20 cellular contexts compared by ENCODE assay signal in the genomic region with DNA sequence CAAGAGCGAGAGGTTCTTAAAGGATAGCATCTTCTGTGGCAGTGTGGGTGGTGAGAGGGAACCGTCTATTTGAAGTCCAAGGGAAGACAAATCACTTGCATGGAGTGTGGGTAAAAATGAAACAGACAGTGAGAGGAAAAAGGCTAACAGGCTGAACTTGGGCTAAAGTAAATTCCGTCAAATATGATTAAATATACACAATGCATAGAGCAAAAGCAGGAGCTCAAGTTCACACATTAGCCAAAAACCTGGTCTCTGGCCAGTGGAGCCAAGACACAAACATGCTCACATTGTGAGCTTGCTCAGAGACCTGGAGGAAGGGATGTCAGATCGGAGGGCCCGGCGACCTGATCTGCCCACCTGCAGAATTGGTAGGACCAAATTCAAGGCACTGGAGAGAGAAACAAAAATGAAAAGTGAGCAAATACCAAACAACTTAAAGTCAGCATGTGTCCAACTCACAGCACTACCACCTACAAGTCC.
A peak's percentile ranks its signal among the peaks of the same experiment; 100 is the strongest.
DNase-seq lines count a peak whose midpoint lies in the region; ATAC-seq, FAIRE-seq and TF ChIP-seq lines count a peak whose summit lies in the region.
"Had no signal": no experiment of that assay in that cellular context is flagged by ENCODE, and none has a peak within 500 bp of the region (broad histone marks: within the 10 kb centered on the region; RNA-seq: fewer than 3 reads in every experiment).

No MANE protein-coding gene starts in this region.

- no peak overlapping the region for H3K14ac ChIP-seq in mesenchymal stem cell (ENCODE audit: low read length in 2 of 2)
- H3K14ac ChIP-seq in neuronal stem cell (ENCODE audit: low read length): no peak overlapping the region

- no peak overlapping the region for H2BK15ac ChIP-seq in mesenchymal stem cell (ENCODE audit: low read depth, poor library complexity, severe bottlenecking)
- H2BK15ac ChIP-seq in neuronal stem cell (ENCODE audit: low read length): no peak overlapping the region

- H3K18ac ChIP-seq in mesenchymal stem cell (ENCODE audit: low read depth in 1 of 2, low read length in 2 of 2) (peak overlapping the region in 1 of 2 experiments; percentile 64), neuronal stem cell (ENCODE audit: low read length) (no peak overlapping the region)

- no peak overlapping the region for H3K23ac ChIP-seq in mesenchymal stem cell (ENCODE audit: low read length in 2 of 2)
- H3K23ac ChIP-seq in neuronal stem cell (ENCODE audit: low read depth, low read length, poor library complexity): no peak overlapping the region

- H4K91ac ChIP-seq in mesenchymal stem cell (ENCODE audit: low read length) (no peak overlapping the region), neuronal stem cell (ENCODE audit: low read depth, low read length, poor library complexity) (no peak overlapping the region)

- no TSS peak for BruUV-seq in K562 (replicated peaks; lab: Mats Ljungman, UMichigan)

- TF ChIP-seq EP300 in K562 (IDR thresholded peaks at IDR 0.05; ENCODE audit: low read length): peak; percentile 12; the same call in 1 of the 2 replicates

- H3K27me3 ChIP-seq in K562 (ENCODE audit: control insufficient read depth in 2 of 2, insufficient read depth in 2 of 2, low read length in 2 of 2): no peaks in the 10 kb centered on the region
- peaks cover 17 to 44% of the 10 kb centered on the region in 2 experiments for H3K27me3 ChIP-seq in mesenchymal stem cell (ENCODE audit: control insufficient read depth in 1 of 2, insufficient read depth in 1 of 2, low read length in 2 of 2)
- no peaks in the 10 kb centered on the region for H3K27me3 ChIP-seq in neuronal stem cell (ENCODE audit: control insufficient read depth in 3 of 3, insufficient read depth in 3 of 3, low read depth in 1 of 3, low read length in 3 of 3)
- peaks cover 0 to 3% (median 0%) of the 10 kb centered on the region in 4 donors for H3K27me3 ChIP-seq in pancreas
- H3K27me3 ChIP-seq: SJCRH30 had no signal

- TF ChIP-seq RAD21 in K562 (CRISPR knock-in tag; conservative IDR thresholded peaks at IDR 0.05 in 1 of 2, IDR thresholded peaks at IDR 0.05 in 1 of 2): no peak

- H3K4me3 Mint-ChIP-seq in CD14-positive monocyte: no peak overlapping the region
- H3K4me3 Mint-ChIP-seq: GM23338 had no signal

- ATAC-seq in K562 (peak; percentile 54), pancreas (no peak)
- ATAC-seq: GM23338, HCT116, Panc1 had no signal

- FAIRE-seq in K562 (lab: Jason Lieb, UNC): no peak
- FAIRE-seq in pancreas (lab: Jason Lieb, UNC): no peak
- FAIRE-seq: G401.6, GM12892 had no signal

- H2BK120ac ChIP-seq in mesenchymal stem cell (ENCODE audit: low read depth, low read length) (no peak overlapping the region), neuronal stem cell (ENCODE audit: low read depth, low read length) (no peak overlapping the region)

- peaks cover 0 to 3% (median 0%) of the 10 kb centered on the region in 7 donors for H3K9me3 Mint-ChIP-seq in CD14-positive monocyte
- H3K9me3 Mint-ChIP-seq: GM23338 had no signal

- no peak overlapping the region for H3K4ac ChIP-seq in mesenchymal stem cell (ENCODE audit: low read depth in 1 of 2, low read length in 2 of 2)
- no peak overlapping the region for H3K4ac ChIP-seq in neuronal stem cell (ENCODE audit: low read length)

- no peaks in the 10 kb centered on the region for H3K79me1 ChIP-seq in mesenchymal stem cell (replicated peaks; ENCODE audit: low read length, poor library complexity, severe bottlenecking)
- no peaks in the 10 kb centered on the region for H3K79me1 ChIP-seq in neuronal stem cell (ENCODE audit: low read depth, low read length)

- POLR2A ChIA-PET in K562 (lab: Yijun Ruan, JAX): interaction anchor here (0.7 to 2.0 kb wide), 10 partner anchors 11 to 1205 kb away, joined by 3 to 8 read pairs (median 3); partner anchors contain the start of gene HBP1

- no peaks in the 10 kb centered on the region for H3K79me2 ChIP-seq in K562 (ENCODE audit: control insufficient read depth, insufficient read depth, low read length)

- peaks cover 19 to 31% of the 10 kb centered on the region in 2 experiments for H3K4me1 ChIP-seq in K562 (replicated peaks in 1 of 2; ENCODE audit: control insufficient read depth in 2 of 2, insufficient read depth in 2 of 2, low read length in 2 of 2)
- no peaks in the 10 kb centered on the region for H3K4me1 ChIP-seq in mesenchymal stem cell (ENCODE audit: control insufficient read depth, insufficient read depth, low read depth, low read length)
- peaks cover 4% of the 10 kb centered on the region in 2 donors for H3K4me1 ChIP-seq in neuronal stem cell (ENCODE audit: control insufficient read depth in 2 of 2, insufficient read depth in 1 of 2, low read depth in 1 of 2, low read length in 2 of 2)
- H3K4me1 ChIP-seq in pancreas: no peaks in the 10 kb centered on the region
- H3K4me1 ChIP-seq: SJCRH30 had no signal

- H2BK5ac ChIP-seq in mesenchymal stem cell (ENCODE audit: low read depth, low read length, poor library complexity, severe bottlenecking): no peak overlapping the region
- H2BK5ac ChIP-seq in neuronal stem cell (ENCODE audit: low read length): no peak overlapping the region

- peak overlapping the region; percentile 64 to 89 (median 84) for H3K27ac Mint-ChIP-seq in CD14-positive monocyte

- peak overlapping the region; percentile 29 to 71 for H2BK12ac ChIP-seq in mesenchymal stem cell (ENCODE audit: low read length in 2 of 2)
- no peak overlapping the region for H2BK12ac ChIP-seq in neuronal stem cell (ENCODE audit: low read length)

- TF ChIP-seq CTCF in CD14-positive monocyte (IDR thresholded peaks at IDR 0.05) (no peak), K562 (IDR thresholded peaks at IDR 0.05 in 2 of 3, conservative IDR thresholded peaks at IDR 0.05 in 1 of 3; ENCODE audit: insufficient read depth in 2 of 3, low read depth in 1 of 3, low read length in 3 of 3) (no peak), pancreas (IDR thresholded peaks at IDR 0.05) (no peak)

- 29% methylated on average over 6 of the region's 6 CpGs for WGBS in K562 (ENCODE audit: insufficient coverage, low coverage, missing lambda C conversion rate)
- WGBS in mesenchymal stem cell: 97% methylated on average over 5 of the region's 6 CpGs
- no CpG with 5 or more reads among the region's 6 CpGs for WGBS in neuronal stem cell (ENCODE audit: extremely low coverage in 2 of 2, insufficient read length in 2 of 2, insufficient replicate concordance in 1 of 2), 2 donors
- WGBS in pancreas, 2 donors: 72 to 82% methylated on average over 6 of the region's 6 CpGs

- H3K4me1 Mint-ChIP-seq in CD14-positive monocyte: peaks cover 15% of the 10 kb centered on the region

- no peaks in the 10 kb centered on the region for H3K9me1 ChIP-seq in K562 (ENCODE audit: control insufficient read depth, insufficient read depth, low read length)

- in situ Hi-C loops in K562 (cut with MboI): loop anchor here (5.0 kb wide), 1 partner anchor 95 kb away; no protein-coding TSS in a partner anchor

- no peak for TF ChIP-seq POLR2A in K562 (conservative IDR thresholded peaks at IDR 0.05)

- H3K4me2 ChIP-seq in K562 (ENCODE audit: insufficient read depth, low read length): peak overlapping the region; percentile 59
- H3K4me2 ChIP-seq in mesenchymal stem cell (ENCODE audit: low read length, poor library complexity, severe bottlenecking): no peak overlapping the region
- H3K4me2 ChIP-seq in neuronal stem cell (ENCODE audit: insufficient read depth, low read length, poor library complexity, severe bottlenecking): no peak overlapping the region
- H3K4me2 ChIP-seq: GM23338 had no signal

- intact Hi-C loops in CD14-positive monocyte (cut with micrococcal nuclease): no loop called here
- intact Hi-C loops in K562 (cut with micrococcal nuclease): loop anchor here (1.0 kb wide), 2 partner anchors 26 to 55 kb away; no protein-coding TSS in a partner anchor
- intact Hi-C loops in pancreas (cut with DNase I): loop anchor here in 1 of 3 donors (10.0 kb wide), 1 partner anchor 193 kb away; no protein-coding TSS in a partner anchor

- H3K9me3 ChIP-seq in K562 (replicated peaks; ENCODE audit: control insufficient read depth, insufficient read depth, low read depth, low read length): no peaks in the 10 kb centered on the region
- no peaks in the 10 kb centered on the region for H3K9me3 ChIP-seq in mesenchymal stem cell (ENCODE audit: control insufficient read depth, low read length)
- H3K9me3 ChIP-seq in neuronal stem cell (replicated peaks in 1 of 2; ENCODE audit: control insufficient read depth in 2 of 2, insufficient read depth in 1 of 2, low read depth in 1 of 2, low read length in 2 of 2): no peaks in the 10 kb centered on the region
- no peaks in the 10 kb centered on the region for H3K9me3 ChIP-seq in pancreas
- H3K9me3 ChIP-seq: SJCRH30 had no signal

- H2AK5ac ChIP-seq in mesenchymal stem cell (ENCODE audit: low read length, severe bottlenecking) (no peak overlapping the region), neuronal stem cell (ENCODE audit: low read depth, low read length) (no peak overlapping the region)

- H4K8ac ChIP-seq in mesenchymal stem cell (ENCODE audit: low read length) (peak overlapping the region; percentile 30), neuronal stem cell (ENCODE audit: low read depth, low read length) (no peak overlapping the region)

- H3K27me3 Mint-ChIP-seq in CD14-positive monocyte (ENCODE audit: low read depth in 3 of 3): peaks cover 0 to 7% (median 0%) of the 10 kb centered on the region in 3 donors

- peak overlapping the region; percentile 64 for H2AFZ ChIP-seq in K562 (ENCODE audit: low read depth, low read length)
- H2AFZ ChIP-seq in mesenchymal stem cell (ENCODE audit: low read depth, low read length): no peak overlapping the region
- H2AFZ ChIP-seq in neuronal stem cell (ENCODE audit: low read length): peak overlapping the region; percentile 85

- no peaks in the 10 kb centered on the region for H3K36me3 Mint-ChIP-seq in CD14-positive monocyte

- CTCF ChIA-PET in K562 (lab: Yijun Ruan, JAX; ENCODE audit: low intra/inter-chr PET ratio): interaction anchor here (1.3 to 1.9 kb wide), 2 partner anchors 195 to 198 kb away, joined by 5 read pairs; no protein-coding TSS in a partner anchor

- H3K36me3 ChIP-seq in K562 (ENCODE audit: control insufficient read depth, insufficient read depth, low read length) (no peaks in the 10 kb centered on the region), mesenchymal stem cell (ENCODE audit: control insufficient read depth in 1 of 2, insufficient read depth in 2 of 2, low read depth in 1 of 2, low read length in 2 of 2) (no peaks in the 10 kb centered on the region), neuronal stem cell (replicated peaks in 1 of 2; ENCODE audit: control insufficient read depth in 2 of 2, insufficient read depth in 2 of 2, low read length in 2 of 2) (no peaks in the 10 kb centered on the region), pancreas (no peaks in the 10 kb centered on the region)
- H3K36me3 ChIP-seq: SJCRH30 had no signal

- H3K4me3 ChIP-seq in K562: no peak overlapping the region
- H3K4me3 ChIP-seq in mesenchymal stem cell (ENCODE audit: insufficient read depth in 1 of 2, low read depth in 1 of 2, low read length in 2 of 2): no peak overlapping the region
- no peak overlapping the region for H3K4me3 ChIP-seq in neuronal stem cell (ENCODE audit: low read length in 2 of 2)
- H3K4me3 ChIP-seq in pancreas: no peak overlapping the region
- H3K4me3 ChIP-seq: GM23338, SJCRH30 had no signal

- H4K20me1 ChIP-seq in K562 (replicated peaks; ENCODE audit: control insufficient read depth, insufficient read depth, low read length): no peaks in the 10 kb centered on the region

- H3K27ac ChIP-seq in K562 (ENCODE audit: extremely low read depth, low read depth, low read length) (peak overlapping the region; percentile 45), mesenchymal stem cell (ENCODE audit: low read length, poor library complexity, severe bottlenecking) (no peak overlapping the region), neuronal stem cell (replicated peaks; ENCODE audit: low read length) (no peak overlapping the region), pancreas (no peak overlapping the region)
- H3K27ac ChIP-seq: SJCRH30 had no signal

- H3K9ac ChIP-seq in K562 (ENCODE audit: insufficient read depth in 1 of 2, low read depth in 2 of 2, low read length in 2 of 2): peak overlapping the region; percentile 25 to 73; a peak in 3 of 4 replicates
- no peak overlapping the region for H3K9ac ChIP-seq in mesenchymal stem cell (ENCODE audit: low read length)
- H3K9ac ChIP-seq in neuronal stem cell (ENCODE audit: low read depth, low read length, poor library complexity): no peak overlapping the region

- no peak for DNase-seq in CD14-positive monocyte (ENCODE audit: low spot score)
- peak in 1 of 4 experiments; percentile 30 for DNase-seq in K562 (ENCODE audit: extremely low read depth in 1 of 4, low spot score in 3 of 4)
- no peak for DNase-seq in mesenchymal stem cell
- no peak for DNase-seq in neuronal stem cell (ENCODE audit: low spot score)
- no peak for DNase-seq in NAMALWA (ENCODE audit: low spot score)
- no peak for DNase-seq in pancreas
- DNase-seq in RKO (ENCODE audit: low spot score): no peak
- no peak for DNase-seq in NCI-H1930 (lab: John Stamatoyannopoulos, UW)
- DNase-seq: 8988T, C1 segment of cervical spinal cord, IMR-90, NCI-H1694, NCI-H2107, NCI-H510A, SJCRH30 had no signal

Comparison
In these comparisons a context has a peak if more than half of its experiments do, and no peak if none do; other contexts are left out.
1. H3K9ac ChIP-seq: peak in K562 (2 of 2); none in mesenchymal stem cell (single experiment) and neuronal stem cell (single experiment).